8 cellular contexts compared by ENCODE assay signal in the genomic region with DNA sequence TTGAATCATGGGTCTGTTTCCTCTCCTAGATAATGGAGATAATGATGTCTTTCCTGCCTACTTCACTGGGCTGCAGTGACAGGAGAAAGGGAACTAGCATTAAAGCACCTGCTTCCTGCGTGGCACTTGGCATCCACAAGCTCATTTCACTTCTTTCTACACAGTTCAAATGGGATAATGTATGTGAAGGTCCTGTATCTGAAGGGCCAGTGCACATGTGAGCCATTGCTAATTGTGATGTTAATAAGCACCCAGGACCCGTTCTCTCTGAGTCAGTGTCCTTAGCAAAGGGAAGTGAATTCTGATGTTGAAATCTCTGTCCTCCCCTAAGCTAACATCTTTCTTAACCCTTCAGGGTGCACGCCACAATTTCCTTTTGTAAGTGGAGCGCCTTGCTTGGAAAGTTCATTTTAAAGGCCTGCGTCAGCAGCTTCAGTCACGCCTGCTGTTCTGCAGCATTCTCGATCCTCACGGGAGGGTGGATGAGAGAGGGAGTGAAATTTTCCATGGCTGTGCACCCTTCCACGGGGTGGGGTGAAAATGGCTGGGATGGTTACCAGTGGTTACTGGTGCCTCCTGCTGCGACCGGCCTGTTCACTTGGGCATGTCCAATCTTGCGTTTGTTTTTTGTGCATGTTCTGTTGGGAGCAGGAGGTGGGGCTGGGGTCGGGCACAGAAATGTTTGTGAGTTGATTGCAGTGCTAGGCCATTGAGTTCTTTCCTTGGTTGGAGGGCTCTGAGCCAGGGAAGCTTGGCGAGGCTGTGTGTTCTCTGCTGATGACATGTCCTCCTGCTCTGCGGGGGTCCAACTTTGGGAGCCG. TPM values are rescaled to one million over a fixed set of nuclear protein-coding genes. Genes with fewer than 3 reads are reported as not detected.
A peak's percentile ranks its signal among the peaks of the same experiment; 100 is the strongest.
DNase-seq lines count a peak whose midpoint lies in the region; ATAC-seq and TF ChIP-seq lines count a peak whose summit lies in the region.

No MANE protein-coding gene starts in this region.

- peak overlapping the region; percentile 19 for H2AK5ac ChIP-seq in mesenchymal stem cell (ENCODE audit: low read length, severe bottlenecking)

- H3K36me3 Mint-ChIP-seq in dendritic cell treated with granulocyte-macrophage colony-stimulating factor and Interleukin-4, amounts not matched to agents 40 ng/mL and 50 ng/mL, for 4 days (ENCODE audit: low read depth): peaks cover 19% of the 10 kb centered on the region

- H2BK15ac ChIP-seq in mesenchymal stem cell (ENCODE audit: low read depth, poor library complexity, severe bottlenecking): no peak overlapping the region

- peak overlapping the region; percentile 56 for H2BK120ac ChIP-seq in mesenchymal stem cell (ENCODE audit: low read depth, low read length)

- H3K18ac ChIP-seq in mesenchymal stem cell (ENCODE audit: low read depth in 1 of 2, low read length in 2 of 2): peak overlapping the region; percentile 67 to 90

- peaks cover 25% of the 10 kb centered on the region for H3K79me1 ChIP-seq in mesenchymal stem cell (replicated peaks; ENCODE audit: low read length, poor library complexity, severe bottlenecking)

- 56% methylated on average over 15 of the region's 16 CpGs for WGBS in mesenchymal stem cell

- H2BK5ac ChIP-seq in mesenchymal stem cell (ENCODE audit: low read depth, low read length, poor library complexity, severe bottlenecking): peak overlapping the region; percentile 48

- peak overlapping the region; percentile 85 for H4K91ac ChIP-seq in mesenchymal stem cell (ENCODE audit: low read length)

- in situ Hi-C loops in GM13976 (cut with MboI; ENCODE audit: low sequenced_read_pairs, unreplicated experiment): no loop called here

- peak; percentile 47 for DNase-seq in DMS79 (lab: John Stamatoyannopoulos, UW)
- peak; percentile 59 for DNase-seq in NCI-H2227 (lab: John Stamatoyannopoulos, UW; ENCODE audit: unreplicated experiment)
- DNase-seq in mesenchymal stem cell: peak; percentile 99
- no peak for DNase-seq in GM13976 (ENCODE audit: low spot score)
- no peak for DNase-seq in activated CD4-positive, alpha-beta T cell treated with anti-CD3 and anti-CD28 coated beads, Interleukin-2, amount 50 U/mL, for 48 hours

- no peaks in the 10 kb centered on the region for H3K9me3 ChIP-seq in mesenchymal stem cell (ENCODE audit: control insufficient read depth, low read length)

- peak overlapping the region; percentile 40 for H3K4me3 Mint-ChIP-seq in dendritic cell treated with granulocyte-macrophage colony-stimulating factor and Interleukin-4, amounts not matched to agents 40 ng/mL and 50 ng/mL, for 4 days

- H3K4me1 ChIP-seq in mesenchymal stem cell (ENCODE audit: control insufficient read depth, insufficient read depth, low read depth, low read length): peaks cover 53% of the 10 kb centered on the region

- ATAC-seq in HG02852 (IDR thresholded peaks at IDR 0.05; ENCODE audit: unreplicated experiment): no peak
- ATAC-seq in HG03108 (IDR thresholded peaks at IDR 0.05; ENCODE audit: unreplicated experiment): no peak

- peak overlapping the region; percentile 59 to 85 for H2BK12ac ChIP-seq in mesenchymal stem cell (ENCODE audit: low read length in 2 of 2)

- no peaks in the 10 kb centered on the region for H3K9me3 Mint-ChIP-seq in dendritic cell treated with granulocyte-macrophage colony-stimulating factor and Interleukin-4, amounts not matched to agents 40 ng/mL and 50 ng/mL, for 4 days

- peak overlapping the region; percentile 29 to 66 for H3K4ac ChIP-seq in mesenchymal stem cell (ENCODE audit: low read depth in 1 of 2, low read length in 2 of 2)

- intact Hi-C loops in dendritic cell treated with granulocyte-macrophage colony-stimulating factor and Interleukin-4, amounts not matched to agents 40 ng/mL and 50 ng/mL, for 4 days (cut with micrococcal nuclease): loop anchor here (1.0 kb wide), 1 partner anchor 12 kb away; no protein-coding TSS in a partner anchor

- peaks cover 80% of the 10 kb centered on the region for H3K4me1 Mint-ChIP-seq in dendritic cell treated with granulocyte-macrophage colony-stimulating factor and Interleukin-4, amounts not matched to agents 40 ng/mL and 50 ng/mL, for 4 days (ENCODE audit: low read depth)

- H3K4me2 ChIP-seq in mesenchymal stem cell (ENCODE audit: low read length, poor library complexity, severe bottlenecking): peak overlapping the region; percentile 26

- peak overlapping the region; percentile 73 for H3K9ac ChIP-seq in mesenchymal stem cell (ENCODE audit: low read length)

- H2AFZ ChIP-seq in mesenchymal stem cell (ENCODE audit: low read depth, low read length): no peak overlapping the region

- no peak overlapping the region for H3K14ac ChIP-seq in mesenchymal stem cell (ENCODE audit: low read length in 2 of 2)

- H3K27ac ChIP-seq in mesenchymal stem cell (ENCODE audit: low read length, poor library complexity, severe bottlenecking): peak overlapping the region; percentile 69

- peak overlapping the region in 1 of 2 experiments; percentile 60 for H3K4me3 ChIP-seq in mesenchymal stem cell (ENCODE audit: insufficient read depth in 1 of 2, low read depth in 1 of 2, low read length in 2 of 2)

- no peaks in the 10 kb centered on the region for H3K27me3 Mint-ChIP-seq in dendritic cell treated with granulocyte-macrophage colony-stimulating factor and Interleukin-4, amounts not matched to agents 40 ng/mL and 50 ng/mL, for 4 days

- H3K27me3 ChIP-seq in mesenchymal stem cell (ENCODE audit: control insufficient read depth in 1 of 2, insufficient read depth in 1 of 2, low read length in 2 of 2): no peaks in the 10 kb centered on the region

- peaks cover 12 to 17% of the 10 kb centered on the region in 2 experiments for H3K36me3 ChIP-seq in mesenchymal stem cell (ENCODE audit: control insufficient read depth in 1 of 2, insufficient read depth in 2 of 2, low read depth in 1 of 2, low read length in 2 of 2)

- TF ChIP-seq CTCF in GM13976 (IDR thresholded peaks at IDR 0.05; ENCODE audit: borderline replicate concordance, control extremely low read depth, extremely low read depth, insufficient read depth, missing control alignments): no peak

- peak overlapping the region; percentile 85 for H4K8ac ChIP-seq in mesenchymal stem cell (ENCODE audit: low read length)

- H3K27ac Mint-ChIP-seq in dendritic cell treated with granulocyte-macrophage colony-stimulating factor and Interleukin-4, amounts not matched to agents 40 ng/mL and 50 ng/mL, for 4 days: peak overlapping the region; percentile 64

- peak overlapping the region in 1 of 2 experiments; percentile 9 for H3K23ac ChIP-seq in mesenchymal stem cell (ENCODE audit: low read length in 2 of 2)

RNA-seq across cellular contexts. Expression of a gene that starts 59.2 kb away (rescaled TPM):
- polyA plus RNA-seq in mesenchymal stem cell (2013, experiment 1 of 2): 69.5 TPM
- polyA plus RNA-seq in mesenchymal stem cell (2013, experiment 2 of 2): 67.5 TPM

Comparison
In these comparisons a context has a peak if more than half of its experiments do, and no peak if none do; other contexts are left out.
1. DNase-seq: peak in DMS79 (single experiment), NCI-H2227 (single experiment) and mesenchymal stem cell (single experiment); none in GM13976 (single experiment) and activated CD4-positive, alpha-beta T cell treated with anti-CD3 and anti-CD28 coated beads, Interleukin-2, amount 50 U/mL, for 48 hours (0 of 2).